Comparison of ENCODE assay signal across 17 cellular contexts in the genomic region with DNA sequence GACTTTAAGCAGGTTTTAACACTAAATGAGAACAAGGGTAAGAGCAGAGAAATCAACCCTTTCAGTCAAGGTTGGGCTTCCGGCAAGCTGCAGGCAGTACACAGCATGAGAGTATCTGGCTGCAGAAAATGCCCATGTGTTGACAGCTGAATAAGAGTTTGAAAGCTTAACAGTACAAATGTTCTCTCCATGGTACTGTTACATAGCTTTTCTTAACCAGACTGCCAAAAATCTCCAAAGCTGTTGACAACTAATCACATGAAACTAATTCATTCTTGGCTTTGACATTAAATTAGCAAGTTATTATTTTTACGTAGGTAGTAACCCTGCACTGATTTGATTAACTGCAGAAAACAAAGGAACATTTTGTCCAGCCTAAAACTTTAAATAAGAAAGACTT.
DNase-seq lines count a peak whose midpoint lies in the region; ATAC-seq and TF ChIP-seq lines count a peak whose summit lies in the region.
"Had no signal": no experiment of that assay in that cellular context is flagged by ENCODE, and none has a peak within 500 bp of the region (broad histone marks: within the 10 kb centered on the region; RNA-seq: fewer than 3 reads in every experiment).

No MANE protein-coding gene starts in this region.

- H3K4me1 Mint-ChIP-seq in endodermal cell, result peaks cover 24% of the 10 kb centered on the region

- peaks cover 3% of the 10 kb centered on the region for H3K9me3 Mint-ChIP-seq in endodermal cell

- H3K79me2 ChIP-seq in hepatocyte, result no peaks in the 10 kb centered on the region

- no peak for ATAC-seq in HG03159 (IDR thresholded peaks at IDR 0.05; ENCODE audit: unreplicated experiment)

- H3K27ac ChIP-seq in endodermal cell (ENCODE audit: low read depth, low read length), result peak overlapping the region; percentile 74
- no peak overlapping the region for H3K27ac ChIP-seq in hepatocyte
- no peak overlapping the region for H3K27ac ChIP-seq in testis
- H3K27ac ChIP-seq in ascending aorta, result no peak overlapping the region
- H3K27ac ChIP-seq: breast epithelium, SJCRH30, tibial nerve had no signal

- H4K20me1 ChIP-seq in hepatocyte (ENCODE audit: insufficient read depth, poor library complexity, severe bottlenecking), result no peaks in the 10 kb centered on the region

- H3K27ac Mint-ChIP-seq in endodermal cell, result no peak overlapping the region
- H3K27ac Mint-ChIP-seq: activated naive CD4-positive, alpha-beta T cell treated with anti-CD3 and anti-CD28 coated beads, Interleukin-2, amount 50 U/mL, for 24 hours had no signal

- peaks cover 10% of the 10 kb centered on the region for H3K9me3 ChIP-seq in endodermal cell (ENCODE audit: control insufficient read depth, low read length)
- no peaks in the 10 kb centered on the region for H3K9me3 ChIP-seq in hepatocyte (ENCODE audit: low read depth)
- no peaks in the 10 kb centered on the region for H3K9me3 ChIP-seq in testis
- H3K9me3 ChIP-seq in ascending aorta, result no peaks in the 10 kb centered on the region
- H3K9me3 ChIP-seq: SJCRH30 had no signal

- no peak for TF ChIP-seq POLR2A in testis (IDR thresholded peaks at IDR 0.05)

- DNase-seq in endodermal cell, result no peak
- peak; percentile 7 for DNase-seq in hepatocyte (ENCODE audit: low spot score)
- DNase-seq in testis, result peak; percentile 18
- DNase-seq in Kasumi-1 (lab: John Stamatoyannopoulos, UW), result no peak
- no peak for DNase-seq in ascending aorta (ENCODE audit: low spot score in 2 of 2)
- DNase-seq: activated CD4-positive, alpha-beta T cell treated with anti-CD3 and anti-CD28 coated beads for 4 hours; activated CD8-positive, alpha-beta memory T cell treated with anti-CD3 and anti-CD28 coated beads, Interleukin-2, amount 50 U/mL, for 48 hours; DND-41; effector memory CD4-positive, alpha-beta T cell; NCI-H187 treated with DMSO at 0.1 percent for 48 hours; NCI-H510A had no signal

- intact Hi-C loops in testis (cut with DNase I; ENCODE audit: low total_unique reads) (no loop called here), ascending aorta (cut with DNase I) (no loop called here)

- no peak overlapping the region for H3K9ac ChIP-seq in endodermal cell (ENCODE audit: extremely low read depth, low read length, poor library complexity, severe bottlenecking)

- no peaks in the 10 kb centered on the region for H3K27me3 Mint-ChIP-seq in endodermal cell (ENCODE audit: insufficient read depth)
- H3K27me3 Mint-ChIP-seq: activated naive CD4-positive, alpha-beta T cell treated with anti-CD3 and anti-CD28 coated beads, Interleukin-2, amount 50 U/mL, for 24 hours had no signal

- no peaks in the 10 kb centered on the region for H3K36me3 Mint-ChIP-seq in endodermal cell (ENCODE audit: low read depth)

- H3K4me3 Mint-ChIP-seq in endodermal cell, result no peak overlapping the region
- H3K4me3 Mint-ChIP-seq: activated naive CD4-positive, alpha-beta T cell treated with anti-CD3 and anti-CD28 coated beads, Interleukin-2, amount 50 U/mL, for 24 hours had no signal

- no peak overlapping the region for H3K4me2 ChIP-seq in hepatocyte

- H3K4me3 ChIP-seq in endodermal cell (ENCODE audit: low read length) (no peak overlapping the region), hepatocyte (no peak overlapping the region), testis (no peak overlapping the region), ascending aorta (no peak overlapping the region)
- H3K4me3 ChIP-seq: breast epithelium, SJCRH30, tibial nerve had no signal

- H2AFZ ChIP-seq in hepatocyte, result no peak overlapping the region

- peaks cover 9% of the 10 kb centered on the region for H3K4me1 ChIP-seq in endodermal cell (ENCODE audit: control insufficient read depth, insufficient read depth, low read length)
- peaks cover 4% of the 10 kb centered on the region for H3K4me1 ChIP-seq in hepatocyte (ENCODE audit: insufficient read depth)
- H3K4me1 ChIP-seq in testis, result peaks cover 26% of the 10 kb centered on the region
- H3K4me1 ChIP-seq in ascending aorta, result peaks cover 0 to 3% of the 10 kb centered on the region in 2 donors
- H3K4me1 ChIP-seq: breast epithelium, SJCRH30 had no signal

- H3K9me2 ChIP-seq in hepatocyte (replicated peaks; ENCODE audit: insufficient read depth), result no peaks in the 10 kb centered on the region

- TF ChIP-seq CTCF in endodermal cell (conservative IDR thresholded peaks at IDR 0.05) (no peak), hepatocyte (IDR thresholded peaks at IDR 0.05; ENCODE audit: poor library complexity) (no peak), testis (IDR thresholded peaks at IDR 0.05) (no peak), ascending aorta (IDR thresholded peaks at IDR 0.05) (no peak)

- H3K36me3 ChIP-seq in endodermal cell (ENCODE audit: control insufficient read depth, insufficient read depth, low read length) (no peaks in the 10 kb centered on the region), hepatocyte (replicated peaks; ENCODE audit: insufficient read depth, low read depth) (no peaks in the 10 kb centered on the region), testis (ENCODE audit: low read depth, missing control alignments) (no peaks in the 10 kb centered on the region), ascending aorta (no peaks in the 10 kb centered on the region)
- H3K36me3 ChIP-seq: breast epithelium, SJCRH30, tibial nerve had no signal

- no peaks in the 10 kb centered on the region for H3K27me3 ChIP-seq in endodermal cell (ENCODE audit: control insufficient read depth, insufficient read depth, low read length, poor library complexity, severe bottlenecking)
- H3K27me3 ChIP-seq in hepatocyte, result no peaks in the 10 kb centered on the region
- H3K27me3 ChIP-seq in testis, result no peaks in the 10 kb centered on the region
- no peaks in the 10 kb centered on the region for H3K27me3 ChIP-seq in ascending aorta
- H3K27me3 ChIP-seq: breast epithelium, SJCRH30, tibial nerve had no signal

- WGBS in endodermal cell (ENCODE audit: insufficient coverage in 1 of 2, insufficient read length in 1 of 2), 2 experiments, result 50 to 87% methylated on average over 2 of the region's 2 CpGs
- 61% methylated on average over 2 of the region's 2 CpGs for WGBS in hepatocyte (ENCODE audit: low lambda C conversion rate, missing lambda C conversion rate)
- WGBS in testis, 2 donors, result 29 to 46% methylated on average over 2 of the region's 2 CpGs

TF ChIP-seq in PFSK-1, 5 proteins besides CTCF, POLR2A, EP300 and RAD21:
- TF ChIP-seq REST (IDR thresholded peaks at IDR 0.05; ENCODE audit: insufficient read depth in 1 of 2, low read depth in 2 of 2, low read length in 2 of 2) (peak; percentile 22 to 70; a peak in 2 of 4 replicates), FOXP2 (optimal IDR thresholded peaks at IDR 0.05; ENCODE audit: borderline replicate concordance, extremely low read depth, extremely low read length, insufficient read depth) (no peak)

Comparison
In these comparisons a context has a peak if more than half of its experiments do, and no peak if none do; other contexts are left out.
1. DNase-seq: peak in hepatocyte (single experiment) and testis (single experiment); none in endodermal cell (single experiment), Kasumi-1 (0 of 2) and ascending aorta (0 of 2).